Comparison of ENCODE assay signal across 10 cellular contexts in genomic region chr14:61462566-61463195, GRCh38.
A peak's percentile ranks its signal among the peaks of the same experiment; 100 is the strongest.
DNase-seq lines count a peak whose midpoint lies in the region; ATAC-seq and TF ChIP-seq lines count a peak whose summit lies in the region.
"Had no signal": no experiment of that assay in that cellular context is flagged by ENCODE, and none has a peak within 500 bp of the region (broad histone marks: within the 10 kb centered on the region; RNA-seq: fewer than 3 reads in every experiment).

No MANE protein-coding gene starts in this region.

- H3K79me1 ChIP-seq in mesenchymal stem cell (replicated peaks; ENCODE audit: low read length, poor library complexity, severe bottlenecking), result peaks cover 11% of the 10 kb centered on the region

- peak overlapping the region; percentile 76 for H2AK5ac ChIP-seq in mesenchymal stem cell (ENCODE audit: low read length, severe bottlenecking)

- H2BK12ac ChIP-seq in mesenchymal stem cell (ENCODE audit: low read length in 2 of 2), result peak overlapping the region in 1 of 2 experiments; percentile 67

- no peak overlapping the region for H2BK15ac ChIP-seq in mesenchymal stem cell (ENCODE audit: low read depth, poor library complexity, severe bottlenecking)

- H4K8ac ChIP-seq in mesenchymal stem cell (ENCODE audit: low read length), result no peak overlapping the region

- H3K14ac ChIP-seq in mesenchymal stem cell (ENCODE audit: low read length in 2 of 2), result no peak overlapping the region

- ATAC-seq in HG03457 (IDR thresholded peaks at IDR 0.05; ENCODE audit: unreplicated experiment), result no peak

- no peak overlapping the region for H3K4me2 ChIP-seq in mesenchymal stem cell (ENCODE audit: low read length, poor library complexity, severe bottlenecking)
- H3K4me2 ChIP-seq: KMS-11 had no signal

- H2BK5ac ChIP-seq in mesenchymal stem cell (ENCODE audit: low read depth, low read length, poor library complexity, severe bottlenecking), result no peak overlapping the region

- no peak overlapping the region for H3K23ac ChIP-seq in mesenchymal stem cell (ENCODE audit: low read length in 2 of 2)

- H3K27ac ChIP-seq in brain microvascular endothelial cell (peak overlapping the region; percentile 97), mesenchymal stem cell (ENCODE audit: low read length, poor library complexity, severe bottlenecking) (peak overlapping the region; percentile 67)
- H3K27ac ChIP-seq: KMS-11 had no signal

- H3K18ac ChIP-seq in mesenchymal stem cell (ENCODE audit: low read depth in 1 of 2, low read length in 2 of 2), result no peak overlapping the region

- in situ Hi-C loops in brain microvascular endothelial cell (cut with HindIII; ENCODE audit: low pct_ligation_motif_present, low sequenced_read_pairs), result loop anchor here (10.0 to 25.0 kb wide), 2 partner anchors 250 to 372 kb away; no protein-coding TSS in a partner anchor

- H3K4me1 ChIP-seq in mesenchymal stem cell (ENCODE audit: control insufficient read depth, insufficient read depth, low read depth, low read length), result peaks cover 17% of the 10 kb centered on the region

- no peaks in the 10 kb centered on the region for H3K9me3 ChIP-seq in mesenchymal stem cell (ENCODE audit: control insufficient read depth, low read length)

- no peak overlapping the region for H4K91ac ChIP-seq in mesenchymal stem cell (ENCODE audit: low read length)

- no peaks in the 10 kb centered on the region for H3K27me3 ChIP-seq in brain microvascular endothelial cell (replicated peaks)
- H3K27me3 ChIP-seq in mesenchymal stem cell (ENCODE audit: control insufficient read depth in 1 of 2, insufficient read depth in 1 of 2, low read length in 2 of 2), result no peaks in the 10 kb centered on the region

- no peak overlapping the region for H3K4ac ChIP-seq in mesenchymal stem cell (ENCODE audit: low read depth in 1 of 2, low read length in 2 of 2)

- no peak overlapping the region for H3K4me3 ChIP-seq in brain microvascular endothelial cell (ENCODE audit: low read depth, low read length)
- H3K4me3 ChIP-seq in mesenchymal stem cell (ENCODE audit: insufficient read depth in 1 of 2, low read depth in 1 of 2, low read length in 2 of 2), result peak overlapping the region in 1 of 2 experiments; percentile 23

- H3K36me3 ChIP-seq in brain microvascular endothelial cell (replicated peaks), result no peaks in the 10 kb centered on the region
- no peaks in the 10 kb centered on the region for H3K36me3 ChIP-seq in mesenchymal stem cell (ENCODE audit: control insufficient read depth in 1 of 2, insufficient read depth in 2 of 2, low read depth in 1 of 2, low read length in 2 of 2)

- no peak for TF ChIP-seq CTCF in brain microvascular endothelial cell (IDR thresholded peaks at IDR 0.05; ENCODE audit: low read depth, low read length, missing control alignments)

- 2% methylated on average over 3 of the region's 4 CpGs for WGBS in mesenchymal stem cell

- peak; percentile 36 for DNase-seq in GM04504 (ENCODE audit: low read depth)
- peak; percentile 62 for DNase-seq in NCI-H460 (ENCODE audit: extremely low read depth, low read depth)
- DNase-seq in brain microvascular endothelial cell, result peak; percentile 95
- DNase-seq in mesenchymal stem cell, result peak; percentile 74
- DNase-seq in AML-193 (lab: John Stamatoyannopoulos, UW), result no peak
- DNase-seq in activated gamma-delta T cell treated with Interleukin-2 at 50 U/mL for 16 hours, result no peak
- DNase-seq in mucosa of gallbladder (ENCODE audit: low spot score), result no peak
- DNase-seq: left cardiac atrium had no signal

- H2AFZ ChIP-seq in mesenchymal stem cell (ENCODE audit: low read depth, low read length), result no peak overlapping the region

- peak overlapping the region; percentile 60 for H3K9ac ChIP-seq in mesenchymal stem cell (ENCODE audit: low read length)
- H3K9ac ChIP-seq: KMS-11 had no signal

- H2BK120ac ChIP-seq in mesenchymal stem cell (ENCODE audit: low read depth, low read length), result no peak overlapping the region

Comparison
In these comparisons a context has a peak if more than half of its experiments do, and no peak if none do; other contexts are left out.
1. DNase-seq: peak in GM04504 (single experiment), NCI-H460 (single experiment), brain microvascular endothelial cell (single experiment) and mesenchymal stem cell (single experiment); none in AML-193 (0 of 2), activated gamma-delta T cell treated with Interleukin-2 at 50 U/mL for 16 hours (single experiment) and mucosa of gallbladder (single experiment).